Comparison of ENCODE assay signal across 8 cellular contexts in genomic region chr10:63268798-63269503, GRCh38.
DNase-seq lines count a peak whose midpoint lies in the region; ATAC-seq and FAIRE-seq lines count a peak whose summit lies in the region.

No MANE protein-coding gene starts in this region.

- in situ Hi-C loops in T47D (cut with HindIII; ENCODE audit: low pct_unique_long_range_greater_than_20kb, low sequenced_read_pairs): no loop called here

- H3K27ac ChIP-seq in iPS-20b (ENCODE audit: low read length) (peak overlapping the region; percentile 85), small intestine (ENCODE audit: low read depth in 1 of 2, low read length in 1 of 2) (peak overlapping the region; percentile 91 to 99)

- FAIRE-seq in small intestine (lab: Jason Lieb, UNC): peak; percentile 19

- no peaks in the 10 kb centered on the region for H3K36me3 ChIP-seq in iPS-20b (ENCODE audit: insufficient read depth, low read depth, low read length)
- no peaks in the 10 kb centered on the region for H3K36me3 ChIP-seq in small intestine (ENCODE audit: control insufficient read depth in 2 of 2, insufficient read depth in 2 of 2, low read length in 2 of 2)

- peak overlapping the region; percentile 100 for H3K9ac ChIP-seq in iPS-20b (ENCODE audit: low read depth, low read length)

- no peaks in the 10 kb centered on the region for H3K27me3 ChIP-seq in iPS-20b (ENCODE audit: insufficient read depth, low read length)
- no peaks in the 10 kb centered on the region for H3K27me3 ChIP-seq in small intestine (ENCODE audit: control insufficient read depth in 2 of 2, insufficient read depth in 2 of 2, low read length in 2 of 2)

- ATAC-seq in GM18511 (IDR thresholded peaks at IDR 0.05; ENCODE audit: unreplicated experiment) (peak; percentile 96), HG03039 (IDR thresholded peaks at IDR 0.05; ENCODE audit: unreplicated experiment) (peak; percentile 96)

- DNase-seq in 8988T (peak; percentile 30), NCI-H2081 treated with DMSO at 0.1 percent for 48 hours (lab: John Stamatoyannopoulos, UW) (peak; percentile 82), UCSD-AML1 (lab: John Stamatoyannopoulos, UW; ENCODE audit: unreplicated experiment) (peak; percentile 71), T47D (ENCODE audit: low read depth in 1 of 2, low spot score in 1 of 2) (peak; percentile 43 to 98), small intestine (peak; percentile 96)

- WGBS in small intestine, 3 donors: 0% methylated on average over 17 of the region's 17 CpGs

- H3K4me1 ChIP-seq in iPS-20b (ENCODE audit: insufficient read depth, low read length) (no peaks in the 10 kb centered on the region), small intestine (ENCODE audit: control insufficient read depth in 2 of 2, insufficient read depth in 1 of 2, low read depth in 1 of 2, low read length in 1 of 2) (no peaks in the 10 kb centered on the region)

- peak overlapping the region; percentile 89 for H3K4me3 ChIP-seq in iPS-20b (ENCODE audit: low read length)
- peak overlapping the region; percentile 59 to 70 for H3K4me3 ChIP-seq in small intestine (ENCODE audit: low read depth in 1 of 2, low read length in 2 of 2)

- no peaks in the 10 kb centered on the region for H3K9me3 ChIP-seq in iPS-20b (ENCODE audit: insufficient read depth, low read depth, low read length)
- no peaks in the 10 kb centered on the region for H3K9me3 ChIP-seq in small intestine (ENCODE audit: control insufficient read depth, low read depth)

Comparison
In these comparisons a context has a peak if more than half of its experiments do, and no peak if none do; other contexts are left out.
1. Peak in every context shown above with its lines: DNase-seq, ATAC-seq, H3K4me3 ChIP-seq and H3K27ac ChIP-seq.
2. DNase-seq: peak in every context shown above with its lines; median percentile 96 in small intestine; 82 in NCI-H2081 treated with DMSO at 0.1 percent for 48 hours; 71 in UCSD-AML1; 70 in T47D; 30 in 8988T.